13 cellular contexts compared by ENCODE assay signal in the genomic region with DNA sequence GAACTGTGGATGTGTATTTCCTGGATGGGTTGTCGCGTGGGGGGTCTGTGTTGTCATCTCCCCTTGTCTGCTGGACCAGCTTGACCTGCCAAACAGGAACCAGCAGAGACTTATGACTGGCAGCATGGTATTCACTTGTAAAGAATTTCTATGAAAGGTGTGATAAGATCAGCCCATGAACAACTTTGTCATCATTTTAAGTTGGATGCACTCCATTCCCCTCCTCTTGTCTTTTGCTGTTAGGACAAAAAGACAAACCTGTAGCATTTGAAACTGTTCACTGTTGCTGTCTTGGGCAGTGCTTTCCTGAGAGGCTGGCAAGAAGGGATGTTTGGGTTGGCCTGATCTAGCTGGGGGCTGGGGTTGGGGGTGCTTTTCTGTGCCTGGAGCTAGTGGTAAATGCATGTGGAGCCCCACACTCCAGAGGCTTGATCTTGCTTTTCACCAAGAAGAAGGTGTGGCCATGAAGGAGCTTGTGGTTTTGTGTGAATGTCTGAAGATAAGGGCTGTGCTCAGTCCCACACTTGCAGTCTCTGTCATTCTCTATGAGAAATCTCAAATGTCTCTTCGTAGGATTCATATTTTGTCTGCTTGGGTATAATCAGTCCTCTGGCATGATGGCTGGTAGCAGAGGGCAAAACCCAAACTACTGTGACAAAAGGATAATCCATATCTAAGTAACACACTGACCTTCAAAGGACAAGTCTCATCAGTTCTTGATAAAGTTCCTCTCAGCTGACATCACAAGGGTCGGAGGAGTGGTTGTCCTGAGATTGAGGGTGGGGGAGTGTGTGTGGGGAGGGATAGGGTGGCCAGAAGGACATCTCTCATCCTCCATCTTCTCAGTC. TPM values are rescaled to one million over a fixed set of nuclear protein-coding genes. Genes with fewer than 3 reads are reported as not detected.
DNase-seq lines count a peak whose midpoint lies in the region; ATAC-seq, FAIRE-seq and TF ChIP-seq lines count a peak whose summit lies in the region.
"Had no signal": no experiment of that assay in that cellular context is flagged by ENCODE, and none has a peak within 500 bp of the region (broad histone marks: within the 10 kb centered on the region; RNA-seq: fewer than 3 reads in every experiment).

No MANE protein-coding gene starts in this region.

- peak overlapping the region; percentile 37 for H3K4me3 Mint-ChIP-seq in activated T-helper 1 cell treated with anti-CD3 and anti-CD28 coated beads, Interleukin-12 subunit alpha, Interleukin-12 subunit beta, Interleukin-2, Interleukin-4 antibody, amounts not matched to agents 30 ng/mL and 10 ng/mL and 1 ng/mL, durations not matched to agents 14 hours and 24 hours and 36 hours
- H3K4me3 Mint-ChIP-seq: CD4-positive, alpha-beta T cell had no signal

- FAIRE-seq in A549 (lab: Jason Lieb, UNC): no peak
- FAIRE-seq: colon had no signal

- H3K27ac ChIP-seq in A549 (no peak overlapping the region), hepatocyte (no peak overlapping the region)

- no peaks in the 10 kb centered on the region for H3K27me3 Mint-ChIP-seq in activated T-helper 1 cell treated with anti-CD3 and anti-CD28 coated beads, Interleukin-12 subunit alpha, Interleukin-12 subunit beta, Interleukin-2, Interleukin-4 antibody, amounts not matched to agents 30 ng/mL and 10 ng/mL and 1 ng/mL, durations not matched to agents 14 hours and 24 hours and 36 hours (ENCODE audit: insufficient read depth)
- H3K27me3 Mint-ChIP-seq: CD4-positive, alpha-beta T cell had no signal

- H3K4me3 ChIP-seq in A549: no peak overlapping the region
- no peak overlapping the region for H3K4me3 ChIP-seq in hepatocyte

- H3K4me1 ChIP-seq in A549 (peaks cover 21% of the 10 kb centered on the region), hepatocyte (ENCODE audit: insufficient read depth) (peaks cover 15% of the 10 kb centered on the region)

- ATAC-seq in A549 (no peak), GM21447 (IDR thresholded peaks at IDR 0.05; ENCODE audit: unreplicated experiment) (no peak), HG03460 (IDR thresholded peaks at IDR 0.05; ENCODE audit: unreplicated experiment) (no peak)

- CTCF ChIA-PET in A549 (lab: Yijun Ruan, JAX): interaction anchor here (0.6 to 1.9 kb wide), 9 partner anchors 9 to 488 kb away, joined by 3 to 7 read pairs (median 5); a partner anchor contains a TSS

- H3K27ac Mint-ChIP-seq in activated T-helper 1 cell treated with anti-CD3 and anti-CD28 coated beads, Interleukin-12 subunit alpha, Interleukin-12 subunit beta, Interleukin-2, Interleukin-4 antibody, amounts not matched to agents 30 ng/mL and 10 ng/mL and 1 ng/mL, durations not matched to agents 14 hours and 24 hours and 36 hours: peak overlapping the region; percentile 77
- H3K27ac Mint-ChIP-seq: CD4-positive, alpha-beta T cell had no signal

- H3K9me2 ChIP-seq in hepatocyte (replicated peaks; ENCODE audit: insufficient read depth): no peaks in the 10 kb centered on the region

- no peak for TF ChIP-seq RAD21 in A549 (conservative IDR thresholded peaks at IDR 0.05 in 1 of 2, IDR thresholded peaks at IDR 0.05 in 1 of 2)

- H2AFZ ChIP-seq in hepatocyte: no peak overlapping the region

- H3K4me1 Mint-ChIP-seq in activated T-helper 1 cell treated with anti-CD3 and anti-CD28 coated beads, Interleukin-12 subunit alpha, Interleukin-12 subunit beta, Interleukin-2, Interleukin-4 antibody, amounts not matched to agents 30 ng/mL and 10 ng/mL and 1 ng/mL, durations not matched to agents 14 hours and 24 hours and 36 hours (ENCODE audit: low read depth): peaks cover 68% of the 10 kb centered on the region

- 80% methylated on average over 4 of the region's 4 CpGs for WGBS in A549 (ENCODE audit: missing lambda C conversion rate)
- WGBS in hepatocyte (ENCODE audit: low lambda C conversion rate, missing lambda C conversion rate): 73% methylated on average over 4 of the region's 4 CpGs

- H4K20me1 ChIP-seq in hepatocyte (ENCODE audit: insufficient read depth, poor library complexity, severe bottlenecking): no peaks in the 10 kb centered on the region

- no peaks in the 10 kb centered on the region for H3K9me3 Mint-ChIP-seq in activated T-helper 1 cell treated with anti-CD3 and anti-CD28 coated beads, Interleukin-12 subunit alpha, Interleukin-12 subunit beta, Interleukin-2, Interleukin-4 antibody, amounts not matched to agents 30 ng/mL and 10 ng/mL and 1 ng/mL, durations not matched to agents 14 hours and 24 hours and 36 hours
- H3K9me3 Mint-ChIP-seq: CD4-positive, alpha-beta T cell had no signal

- DNase-seq in A549 (ENCODE audit: low read depth in 1 of 2, low spot score in 1 of 2): no peak
- DNase-seq in HT1080 (ENCODE audit: low read depth): peak; percentile 32
- DNase-seq in activated T-helper 1 cell treated with anti-CD3 and anti-CD28 coated beads, Interleukin-12 subunit alpha, Interleukin-12 subunit beta, Interleukin-2, Interleukin-4 antibody, amounts not matched to agents 30 ng/mL and 10 ng/mL and 1 ng/mL, durations not matched to agents 14 hours and 24 hours and 36 hours (ENCODE audit: low spot score): no peak
- DNase-seq in iris pigment epithelial cell (ENCODE audit: low read depth): peak; percentile 37
- no peak for DNase-seq in SK-N-DZ (ENCODE audit: low spot score)
- DNase-seq in hepatocyte (ENCODE audit: low spot score): no peak
- DNase-seq: activated CD8-positive, alpha-beta memory T cell treated with anti-CD3 and anti-CD28 coated beads, Interleukin-2, amount 50 U/mL, for 48 hours; CD4-positive, alpha-beta T cell; occipital lobe; SHP77 treated with DMSO at 0.1 percent for 48 hours had no signal

- POLR2A ChIA-PET in A549 (lab: Yijun Ruan, JAX): no interaction called here

- H3K9me3 ChIP-seq in A549 (no peaks in the 10 kb centered on the region), hepatocyte (ENCODE audit: low read depth) (no peaks in the 10 kb centered on the region)

- no peaks in the 10 kb centered on the region for H3K36me3 ChIP-seq in hepatocyte (replicated peaks; ENCODE audit: insufficient read depth, low read depth)

- no peak for TF ChIP-seq POLR2A in A549 (IDR thresholded peaks at IDR 0.05; ENCODE audit: low read length)

- H3K27me3 ChIP-seq in hepatocyte: no peaks in the 10 kb centered on the region

- intact Hi-C loops in activated T-helper 1 cell treated with anti-CD3 and anti-CD28 coated beads, Interleukin-12 subunit alpha, Interleukin-12 subunit beta, Interleukin-2, Interleukin-4 antibody, amounts not matched to agents 30 ng/mL and 10 ng/mL and 1 ng/mL, durations not matched to agents 14 hours and 24 hours and 36 hours (cut with micrococcal nuclease): loop anchor here (1.0 kb wide), 1 partner anchor 38 kb away; no protein-coding TSS in a partner anchor

- TF ChIP-seq EP300 in A549 (IDR thresholded peaks at IDR 0.05): no peak

- peaks cover 11% of the 10 kb centered on the region for H3K79me2 ChIP-seq in hepatocyte

- no peak overlapping the region for H3K4me2 ChIP-seq in A549
- no peak overlapping the region for H3K4me2 ChIP-seq in hepatocyte

- peaks cover 56% of the 10 kb centered on the region for H3K36me3 Mint-ChIP-seq in activated T-helper 1 cell treated with anti-CD3 and anti-CD28 coated beads, Interleukin-12 subunit alpha, Interleukin-12 subunit beta, Interleukin-2, Interleukin-4 antibody, amounts not matched to agents 30 ng/mL and 10 ng/mL and 1 ng/mL, durations not matched to agents 14 hours and 24 hours and 36 hours (ENCODE audit: low read depth)

- no peak for TF ChIP-seq CTCF in A549 (IDR thresholded peaks at IDR 0.05)
- TF ChIP-seq CTCF in hepatocyte (IDR thresholded peaks at IDR 0.05; ENCODE audit: poor library complexity): no peak

TF ChIP-seq in A549, 52 proteins besides CTCF, POLR2A, EP300 and RAD21:
- TF ChIP-seq GATA3 (IDR thresholded peaks at IDR 0.05; ENCODE audit: borderline replicate concordance): peak; percentile 40; the same call in 1 of the 2 replicates
- TF ChIP-seq CBX8 (IDR thresholded peaks at IDR 0.05): no peak

RNA-seq across cellular contexts. Expression of a gene that starts 39.0 kb away (rescaled TPM):
- polyA plus RNA-seq in A549 (2011; rRNA removed): 65.9 and 72.9 TPM in 2 replicates
- 33.6 and 34.3 TPM in 2 replicates for polyA plus RNA-seq in A549 (2012; cell fraction: cytosol; rRNA removed)
- 10.4 and 19.1 TPM in 2 replicates for polyA plus RNA-seq in A549 (2012; cell fraction: nucleus; rRNA removed)
- polyA plus RNA-seq in A549 (2017; fragmentation: RNase III; extraction: RNeasy Plus Mini Kit Qiagen cat#74134 plus additional on column Dnase treatment): 71.5 to 77.4 TPM (median 76.5 TPM) in 3 replicates
- 21.5 and 22.6 TPM in 2 replicates for polyA minus RNA-seq in A549 (2011; rRNA and poly(A)+ RNA removed)
- total RNA-seq in HT1080 (2014; rRNA removed; shearing (Covaris generic)): 48.3 and 57.6 TPM in 2 replicates
- polyA plus RNA-seq in HT1080 (2015; cell fraction: cytosol; rRNA removed): 78.0 and 89.8 TPM in 2 replicates
- polyA plus RNA-seq in HT1080 (2015; cell fraction: nucleus; rRNA removed): 28.3 and 34.4 TPM in 2 replicates
- 79.7 and 84.2 TPM in 2 replicates for total RNA-seq in activated T-helper 1 cell treated with anti-CD3 and anti-CD28 coated beads, Interleukin-12 subunit alpha, Interleukin-12 subunit beta, Interleukin-2, Interleukin-4 antibody, amounts not matched to agents 30 ng/mL and 10 ng/mL and 1 ng/mL, durations not matched to agents 14 hours and 24 hours and 36 hours
- 11.0 and 14.1 TPM in 2 replicates for polyA plus RNA-seq in SK-N-DZ (2014; cell fraction: cytosol; rRNA removed)
- polyA plus RNA-seq in SK-N-DZ (2014; cell fraction: nucleus; rRNA removed): 4.6 and 6.6 TPM in 2 replicates
- 66.8 and 68.2 TPM in 2 replicates for total RNA-seq in hepatocyte
- polyA plus RNA-seq in hepatocyte: 57.5 and 74.4 TPM in 2 replicates

RNA-seq across cellular contexts. Expression of a gene that starts 54.2 kb away (rescaled TPM):
- polyA plus RNA-seq in A549 (2011; rRNA removed) (21.4 and 25.3 TPM in 2 replicates), A549 (2017; fragmentation: RNase III; extraction: RNeasy Plus Mini Kit Qiagen cat#74134 plus additional on column Dnase treatment) (7.2 to 9.3 TPM (median 9.2 TPM) in 3 replicates), hepatocyte (1.3 and 2.7 TPM in 2 replicates)
- 14.3 and 17.6 TPM in 2 replicates for polyA plus RNA-seq in A549 (2012; cell fraction: cytosol; rRNA removed)
- polyA plus RNA-seq in A549 (2012; cell fraction: nucleus; rRNA removed): 13.8 and 22.1 TPM in 2 replicates
- polyA minus RNA-seq in A549 (2011; rRNA and poly(A)+ RNA removed): 27.5 and 33.4 TPM in 2 replicates
- total RNA-seq in HT1080 (2014; rRNA removed; shearing (Covaris generic)): 1.8 and 2.2 TPM in 2 replicates
- polyA plus RNA-seq in HT1080 (2015; cell fraction: cytosol; rRNA removed): 2.9 and 3.2 TPM in 2 replicates
- polyA plus RNA-seq in HT1080 (2015; cell fraction: nucleus; rRNA removed): 3.2 and 4.9 TPM in 2 replicates
- not detected in 2 replicates for total RNA-seq in activated T-helper 1 cell treated with anti-CD3 and anti-CD28 coated beads, Interleukin-12 subunit alpha, Interleukin-12 subunit beta, Interleukin-2, Interleukin-4 antibody, amounts not matched to agents 30 ng/mL and 10 ng/mL and 1 ng/mL, durations not matched to agents 14 hours and 24 hours and 36 hours
- not detected in 2 replicates for polyA plus RNA-seq in SK-N-DZ (2014; cell fraction: cytosol; rRNA removed)
- not detected in 2 replicates for polyA plus RNA-seq in SK-N-DZ (2014; cell fraction: nucleus; rRNA removed)
- total RNA-seq in hepatocyte: 4.4 and 6.6 TPM in 2 replicates
- total RNA-seq: CD4-positive, alpha-beta T cell had no signal

Comparison
In these comparisons a context has a peak if more than half of its experiments do, and no peak if none do; other contexts are left out.
1. DNase-seq: peak in HT1080 (single experiment) and iris pigment epithelial cell (single experiment); none in A549 (0 of 2), activated T-helper 1 cell treated with anti-CD3 and anti-CD28 coated beads, Interleukin-12 subunit alpha, Interleukin-12 subunit beta, Interleukin-2, Interleukin-4 antibody, amounts not matched to agents 30 ng/mL and 10 ng/mL and 1 ng/mL, durations not matched to agents 14 hours and 24 hours and 36 hours (single experiment), SK-N-DZ (single experiment) and hepatocyte (single experiment).